18 cellular contexts compared by ENCODE assay signal in the genomic region with DNA sequence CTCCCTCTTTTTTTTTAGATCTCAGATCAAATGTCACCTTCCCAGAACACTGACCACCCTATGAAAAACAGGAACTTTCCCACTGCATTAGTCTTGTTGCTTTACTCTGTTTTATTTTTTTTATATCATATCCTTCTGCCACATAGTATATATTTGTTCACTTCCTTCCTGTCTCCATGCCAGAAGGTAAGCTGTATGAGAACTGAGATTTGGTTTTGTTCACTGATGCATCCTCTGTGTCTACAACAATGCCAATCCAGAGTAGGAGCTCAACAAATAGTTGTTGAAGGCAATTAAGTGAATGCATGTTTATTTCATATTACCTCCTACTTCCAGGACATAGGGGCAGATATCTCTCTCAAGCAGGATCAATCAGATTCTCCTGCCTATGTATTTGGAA.
DNase-seq lines count a peak whose midpoint lies in the region; ATAC-seq and TF ChIP-seq lines count a peak whose summit lies in the region.
"Had no signal": no experiment of that assay in that cellular context is flagged by ENCODE, and none has a peak within 500 bp of the region (broad histone marks: within the 10 kb centered on the region; RNA-seq: fewer than 3 reads in every experiment).

No MANE protein-coding gene starts in this region.

- DNase-seq in CD4-positive, alpha-beta memory T cell: peak in 3 of 5 donors; percentile 4 to 15 (median 4)
- no peak for DNase-seq in T-helper 2 cell treated with Interferon-gamma antibody and Interleukin-4, amounts not matched to agents 5 μg/mL and 100 μg/mL, for 36 hours (ENCODE audit: low spot score)
- DNase-seq in neural progenitor cell (ENCODE audit: low spot score): no peak
- DNase-seq in substantia nigra (lab: John Stamatoyannopoulos, UW): no peak
- no peak for DNase-seq in HCEC 1CT
- DNase-seq: BE2C, body of pancreas, cortex of kidney, midbrain, NCI-H146, retina had no signal

- no peaks in the 10 kb centered on the region for H3K27me3 ChIP-seq in CD4-positive, alpha-beta memory T cell (ENCODE audit: insufficient read depth, low read length)
- no peaks in the 10 kb centered on the region for H3K27me3 ChIP-seq in neural progenitor cell
- H3K27me3 ChIP-seq: BE2C, body of pancreas, neutrophil, tibial nerve had no signal

- H3K9ac ChIP-seq in neural progenitor cell: no peak overlapping the region

- no peak overlapping the region for H3K27ac ChIP-seq in CD4-positive, alpha-beta memory T cell (ENCODE audit: low read depth, low read length)
- no peak overlapping the region for H3K27ac ChIP-seq in neural progenitor cell
- H3K27ac ChIP-seq in substantia nigra (ENCODE audit: low read depth, low read length, poor library complexity, severe bottlenecking): no peak overlapping the region
- H3K27ac ChIP-seq: body of pancreas, epithelial cell of prostate, neutrophil, RWPE1, tibial nerve had no signal

- no peak for TF ChIP-seq CTCF in neural progenitor cell (IDR thresholded peaks at IDR 0.05)

- CTCF ChIA-PET in CD4-positive, alpha-beta memory T cell (lab: Charles Lee; ENCODE audit: partially characterized antibody): interaction anchor here (1.3 to 1.7 kb wide), 3 partner anchors 13 to 69 kb away, joined by 4 to 6 read pairs (median 5); no protein-coding TSS in a partner anchor

- H3K4me1 ChIP-seq in CD4-positive, alpha-beta memory T cell (ENCODE audit: insufficient read depth, low read length): peaks cover 28% of the 10 kb centered on the region
- no peaks in the 10 kb centered on the region for H3K4me1 ChIP-seq in neural progenitor cell
- H3K4me1 ChIP-seq: BE2C, body of pancreas, tibial nerve had no signal

- H3K4me3 Mint-ChIP-seq in CD4-positive, alpha-beta memory T cell: peak overlapping the region in 5 of 8 donors; percentile 12 to 72 (median 23)
- H3K4me3 Mint-ChIP-seq in T-helper 2 cell treated with Interferon-gamma antibody and Interleukin-4, amounts not matched to agents 5 μg/mL and 100 μg/mL, for 36 hours: peak overlapping the region; percentile 25
- H3K4me3 Mint-ChIP-seq in neural progenitor cell: no peak overlapping the region
- H3K4me3 Mint-ChIP-seq: stimulated activated effector memory CD8-positive, alpha-beta T cell treated with anti-CD3 and anti-CD28 coated beads, Interleukin-12 subunit alpha, Interleukin-12 subunit beta, amount 100 ng/mL, for 72 hours had no signal

- POLR2A ChIA-PET in CD4-positive, alpha-beta memory T cell (lab: Charles Lee; ENCODE audit: partially characterized antibody): interaction anchor here (1.3 kb wide), 1 partner anchor 45 kb away, joined by 4 read pairs; no protein-coding TSS in a partner anchor

- H3K4me1 Mint-ChIP-seq in CD4-positive, alpha-beta memory T cell: peaks cover 26 to 33% (median 28%) of the 10 kb centered on the region in 4 donors
- H3K4me1 Mint-ChIP-seq in T-helper 2 cell treated with Interferon-gamma antibody and Interleukin-4, amounts not matched to agents 5 μg/mL and 100 μg/mL, for 36 hours (ENCODE audit: low read depth): peaks cover 39% of the 10 kb centered on the region
- H3K4me1 Mint-ChIP-seq in neural progenitor cell: no peaks in the 10 kb centered on the region

- no peak overlapping the region for H3K4me2 ChIP-seq in neural progenitor cell

- H3K27ac Mint-ChIP-seq in CD4-positive, alpha-beta memory T cell: peak overlapping the region in 5 of 7 donors; percentile 0 to 63 (median 37)
- H3K27ac Mint-ChIP-seq in T-helper 2 cell treated with Interferon-gamma antibody and Interleukin-4, amounts not matched to agents 5 μg/mL and 100 μg/mL, for 36 hours: peak overlapping the region; percentile 16
- H3K27ac Mint-ChIP-seq in neural progenitor cell: no peak overlapping the region
- H3K27ac Mint-ChIP-seq: stimulated activated effector memory CD8-positive, alpha-beta T cell treated with anti-CD3 and anti-CD28 coated beads, Interleukin-12 subunit alpha, Interleukin-12 subunit beta, amount 100 ng/mL, for 72 hours had no signal

- H3K9me3 ChIP-seq in CD4-positive, alpha-beta memory T cell (ENCODE audit: control insufficient read depth in 1 of 2, low read length in 2 of 2): no peaks in the 10 kb centered on the region
- H3K9me3 ChIP-seq in neural progenitor cell (ENCODE audit: low read depth): no peaks in the 10 kb centered on the region
- H3K9me3 ChIP-seq: BE2C, body of pancreas, neutrophil, tibial nerve had no signal

- no peaks in the 10 kb centered on the region for H3K36me3 Mint-ChIP-seq in CD4-positive, alpha-beta memory T cell
- peaks cover 6% of the 10 kb centered on the region for H3K36me3 Mint-ChIP-seq in T-helper 2 cell treated with Interferon-gamma antibody and Interleukin-4, amounts not matched to agents 5 μg/mL and 100 μg/mL, for 36 hours (ENCODE audit: low read depth)
- H3K36me3 Mint-ChIP-seq in neural progenitor cell: no peaks in the 10 kb centered on the region
- H3K36me3 Mint-ChIP-seq: stimulated activated effector memory CD8-positive, alpha-beta T cell treated with anti-CD3 and anti-CD28 coated beads, Interleukin-12 subunit alpha, Interleukin-12 subunit beta, amount 100 ng/mL, for 72 hours had no signal

- no peaks in the 10 kb centered on the region for H4K20me1 ChIP-seq in neural progenitor cell (ENCODE audit: low read depth)

- H3K36me3 ChIP-seq in CD4-positive, alpha-beta memory T cell (ENCODE audit: insufficient read depth, low read length): no peaks in the 10 kb centered on the region
- no peaks in the 10 kb centered on the region for H3K36me3 ChIP-seq in neural progenitor cell
- H3K36me3 ChIP-seq: BE2C, neutrophil, tibial nerve had no signal

- H3K27me3 Mint-ChIP-seq in CD4-positive, alpha-beta memory T cell: no peaks in the 10 kb centered on the region
- H3K27me3 Mint-ChIP-seq in T-helper 2 cell treated with Interferon-gamma antibody and Interleukin-4, amounts not matched to agents 5 μg/mL and 100 μg/mL, for 36 hours (ENCODE audit: low read depth): no peaks in the 10 kb centered on the region
- H3K27me3 Mint-ChIP-seq in neural progenitor cell (ENCODE audit: insufficient read depth, low read depth): no peaks in the 10 kb centered on the region

- H3K4me3 ChIP-seq in CD4-positive, alpha-beta memory T cell (ENCODE audit: low read length in 2 of 2): no peak overlapping the region
- no peak overlapping the region for H3K4me3 ChIP-seq in neural progenitor cell
- H3K4me3 ChIP-seq: body of pancreas, tibial nerve had no signal

- H3F3A ChIP-seq in neural progenitor cell (ENCODE audit: low read depth): no peaks in the 10 kb centered on the region

- intact Hi-C loops in CD4-positive, alpha-beta memory T cell (cut with micrococcal nuclease): loop anchor here (5.0 kb wide), 2 partner anchors 36 to 71 kb away; no protein-coding TSS in a partner anchor

- H3K9me3 Mint-ChIP-seq in CD4-positive, alpha-beta memory T cell: no peaks in the 10 kb centered on the region
- peaks cover 4% of the 10 kb centered on the region for H3K9me3 Mint-ChIP-seq in T-helper 2 cell treated with Interferon-gamma antibody and Interleukin-4, amounts not matched to agents 5 μg/mL and 100 μg/mL, for 36 hours
- no peaks in the 10 kb centered on the region for H3K9me3 Mint-ChIP-seq in neural progenitor cell
- H3K9me3 Mint-ChIP-seq: stimulated activated effector memory CD8-positive, alpha-beta T cell treated with anti-CD3 and anti-CD28 coated beads, Interleukin-12 subunit alpha, Interleukin-12 subunit beta, amount 100 ng/mL, for 72 hours had no signal

- ATAC-seq in GM18502 (IDR thresholded peaks at IDR 0.05; ENCODE audit: poor library complexity, unreplicated experiment) (peak; percentile 29), HG03095 (IDR thresholded peaks at IDR 0.05; ENCODE audit: unreplicated experiment) (peak; percentile 37)
- ATAC-seq: body of pancreas; stimulated activated effector memory CD8-positive, alpha-beta T cell treated with anti-CD3 and anti-CD28 coated beads, Interleukin-12 subunit alpha, Interleukin-12 subunit beta, amount 100 ng/mL, for 72 hours had no signal

- no peak overlapping the region for H2AFZ ChIP-seq in neural progenitor cell (replicated peaks)

- no peaks in the 10 kb centered on the region for H3K79me2 ChIP-seq in neural progenitor cell (ENCODE audit: low read depth)

Comparison
In these comparisons a context has a peak if more than half of its experiments do, and no peak if none do; other contexts are left out.
1. DNase-seq: peak in CD4-positive, alpha-beta memory T cell (3 of 5); none in T-helper 2 cell treated with Interferon-gamma antibody and Interleukin-4, amounts not matched to agents 5 μg/mL and 100 μg/mL, for 36 hours (single experiment), neural progenitor cell (single experiment), substantia nigra (0 of 49) and HCEC 1CT (single experiment).